Comparison of ENCODE assay signal across 12 cellular contexts in the genomic region with DNA sequence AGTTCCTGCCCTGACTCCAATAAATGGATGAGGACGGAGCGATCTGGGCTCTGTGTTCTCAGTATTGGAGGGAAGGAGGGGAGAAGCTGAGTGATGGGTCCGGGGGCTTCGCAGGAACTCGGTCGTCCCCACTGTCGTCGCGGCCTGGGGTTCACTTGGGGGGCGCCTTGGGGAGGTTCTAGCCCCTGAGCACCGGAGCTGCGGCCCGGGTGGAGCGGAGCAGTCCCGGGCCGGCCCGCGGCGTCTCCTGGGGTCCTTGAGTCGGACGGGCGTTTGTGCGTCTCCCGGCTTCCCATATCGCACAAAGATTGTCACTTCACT. TPM values are rescaled to one million over a fixed set of nuclear protein-coding genes. Genes with fewer than 3 reads are reported as not detected.
A peak's percentile ranks its signal among the peaks of the same experiment; 100 is the strongest.
DNase-seq lines count a peak whose midpoint lies in the region; ATAC-seq, FAIRE-seq and TF ChIP-seq lines count a peak whose summit lies in the region.
"Had no signal": no experiment of that assay in that cellular context is flagged by ENCODE, and none has a peak within 500 bp of the region (broad histone marks: within the 10 kb centered on the region; RNA-seq: fewer than 3 reads in every experiment).

No MANE protein-coding gene starts in this region.

- H2BK5ac ChIP-seq in H1 (ENCODE audit: low read depth, low read length) = no peak overlapping the region

- H3K79me1 ChIP-seq in H1 (ENCODE audit: low read depth, low read length) = no peaks in the 10 kb centered on the region

- no peak overlapping the region for H4K91ac ChIP-seq in H1 (replicated peaks; ENCODE audit: insufficient read length, low read length)

- H3K79me2 ChIP-seq in H1 (ENCODE audit: control insufficient read depth in 1 of 2, insufficient read depth in 2 of 2, low read length in 2 of 2) = no peaks in the 10 kb centered on the region

- no peak overlapping the region for H3K27ac ChIP-seq in H1 (ENCODE audit: low read depth, low read length)

- H4K8ac ChIP-seq in H1 (ENCODE audit: extremely low read depth, insufficient read depth, low read length) = no peak overlapping the region

- H2BK20ac ChIP-seq in H1 (ENCODE audit: low read length) = no peak overlapping the region

- 6% methylated on average over 21 of the region's 25 CpGs; no CpG with 5 or more reads in 1 of the 2 experiments for WGBS in H1 (ENCODE audit: extremely low coverage in 1 of 2, insufficient coverage in 1 of 2, insufficient read length in 1 of 2, insufficient replicate concordance in 2 of 2, low coverage in 1 of 2, low lambda C conversion rate in 2 of 2, missing lambda C conversion rate in 1 of 2), 2 experiments

- peaks cover 0 to 19% (median 16%) of the 10 kb centered on the region in 4 experiments; a peak in 6 of 7 replicates for H3K4me1 ChIP-seq in H1 (replicated peaks in 1 of 4; ENCODE audit: control insufficient read depth in 3 of 4, insufficient read depth in 4 of 4, low read length in 3 of 4)

- DNase-seq in NCI-H82 (lab: John Stamatoyannopoulos, UW) = peak; percentile 58
- DNase-seq in NCI-H82 treated with DMSO at 0.1 percent for 48 hours (lab: John Stamatoyannopoulos, UW; ENCODE audit: unreplicated experiment) = no peak
- peak in 1 of 2 experiments; percentile 82 for DNase-seq in H1 (ENCODE audit: low read depth in 1 of 2, low spot score in 2 of 2)
- no peak for DNase-seq in retinal pigment epithelial cell (ENCODE audit: low read depth)
- no peak for DNase-seq in mucosa of gallbladder (ENCODE audit: low spot score)
- DNase-seq: activated CD4-positive, alpha-beta T cell treated with anti-CD3 and anti-CD28 coated beads for 1 hour; hippocampal formation had no signal

- no peak overlapping the region for H3K18ac ChIP-seq in H1 (ENCODE audit: extremely low read depth, low read length)

- TF ChIP-seq EP300 in H1 (IDR thresholded peaks at IDR 0.05; ENCODE audit: borderline replicate concordance in 1 of 2, low read depth in 2 of 2, low read length in 2 of 2) = no peak

- no peak overlapping the region for H3K14ac ChIP-seq in H1 (ENCODE audit: insufficient read length)

- no peak overlapping the region for H2AFZ ChIP-seq in H1 (ENCODE audit: low read length)

- H3K36me3 ChIP-seq in H1 (ENCODE audit: control insufficient read depth in 2 of 4, insufficient read depth in 4 of 4, low read length in 3 of 4) = peaks cover 0 to 9% (median 0%) of the 10 kb centered on the region in 4 experiments; a peak in 2 of 8 replicates

- peak overlapping the region; percentile 64 to 78 for H3K4me2 ChIP-seq in H1 (ENCODE audit: insufficient read depth in 1 of 2, low read depth in 2 of 2, low read length in 2 of 2)

- no peaks in the 10 kb centered on the region for H3K9me3 ChIP-seq in H1 (ENCODE audit: insufficient read depth in 2 of 2, low read depth in 1 of 2, low read length in 1 of 2)

- no peak for ATAC-seq in HG03097 (IDR thresholded peaks at IDR 0.05; ENCODE audit: low FRiP score, unreplicated experiment)
- ATAC-seq: sciatic nerve had no signal

- TF ChIP-seq CTCF in H1 (IDR thresholded peaks at IDR 0.05; ENCODE audit: control extremely low read depth in 1 of 3, insufficient read depth in 1 of 3, low read depth in 1 of 3, low read length in 3 of 3) = no peak
- TF ChIP-seq CTCF in retinal pigment epithelial cell (conservative IDR thresholded peaks at IDR 0.05; ENCODE audit: low read depth, low read length) = no peak

- POLR2A ChIA-PET in H1 (lab: Charles Lee; ENCODE audit: partially characterized antibody) = interaction anchor here (5.0 kb wide), 1 partner anchor 16 kb away, joined by 29 read pairs; a partner anchor contains a TSS

- no peak overlapping the region for H3K4ac ChIP-seq in H1 (replicated peaks; ENCODE audit: insufficient read length, low read depth, low read length)

- no peak overlapping the region for H2AK5ac ChIP-seq in H1 (ENCODE audit: low read depth, low read length)

- no peak overlapping the region for H3K56ac ChIP-seq in H1 (replicated peaks; ENCODE audit: insufficient read length, low read depth, low read length)

- H4K20me1 ChIP-seq in H1 (replicated peaks in 1 of 2; ENCODE audit: control insufficient read depth in 1 of 2, insufficient read depth in 2 of 2, low read length in 2 of 2) = peaks cover 2 to 8% of the 10 kb centered on the region in 2 experiments

- CTCF ChIA-PET in H1 (lab: Charles Lee; ENCODE audit: partially characterized antibody) = interaction anchor here (1.1 to 5.6 kb wide), 3 partner anchors 15 to 48 kb away, joined by 3 to 24 read pairs (median 5); a partner anchor contains a TSS

- FAIRE-seq in H1 (lab: Jason Lieb, UNC) = no peak
- FAIRE-seq: H54 had no signal

- peaks cover 33 to 60% (median 55%) of the 10 kb centered on the region in 4 experiments for H3K27me3 ChIP-seq in H1 (replicated peaks in 1 of 4; ENCODE audit: control insufficient read depth in 3 of 4, extremely low read depth in 1 of 4, insufficient read depth in 3 of 4, low read length in 3 of 4)

- no peak for TF ChIP-seq POLR2A in H1 (IDR thresholded peaks at IDR 0.05; ENCODE audit: control extremely low read depth in 1 of 2, low read depth in 2 of 2, low read length in 2 of 2)

- no peak overlapping the region for H2BK15ac ChIP-seq in H1 (ENCODE audit: low read length)

- H3K4me3 ChIP-seq in H1 (ENCODE audit: extremely low read depth in 1 of 4, insufficient read depth in 2 of 4, low read depth in 3 of 4, low read length in 4 of 4) (peak overlapping the region; percentile 14 to 59 (median 20); a peak in 7 of 8 replicates), retinal pigment epithelial cell (ENCODE audit: low read length) (peak overlapping the region; percentile 18)

- no peak overlapping the region for H2BK12ac ChIP-seq in H1 (ENCODE audit: low read depth, low read length)

- no peak for TF ChIP-seq RAD21 in H1 (IDR thresholded peaks at IDR 0.05 in 1 of 2, conservative IDR thresholded peaks at IDR 0.05 in 1 of 2; ENCODE audit: low read depth in 2 of 2, low read length in 2 of 2)

- H4K5ac ChIP-seq in H1 (ENCODE audit: insufficient read length, low read depth, low read length) = no peak overlapping the region

- peaks cover 10% of the 10 kb centered on the region; the same call in 1 of the 2 replicates for H3K23me2 ChIP-seq in H1 (ENCODE audit: low read depth, low read length)

- H2BK120ac ChIP-seq in H1 (replicated peaks; ENCODE audit: low read depth, low read length) = no peak overlapping the region

- no peak overlapping the region for H3K23ac ChIP-seq in H1 (ENCODE audit: insufficient read length)

- H3K9ac ChIP-seq in H1 (replicated peaks in 1 of 4; ENCODE audit: extremely low read depth in 1 of 4, low read depth in 3 of 4, low read length in 3 of 4) = no peak overlapping the region

RNA-seq across cellular contexts. Expression of a gene that starts 0.6 kb away (rescaled TPM):
- not detected in 2 replicates for total RNA-seq in H1 (2021; fragmentation: NEBNext Ultra II Directional; extraction: Animal tissue kit (Norgen Biotek cat#: 25700))
- 0.78 and 0.88 TPM in 2 replicates for polyA plus RNA-seq in H1 (2011; rRNA removed)
- polyA plus RNA-seq in H1 (2011; cell fraction: cytosol; rRNA removed) = not detected
- polyA plus RNA-seq in H1 (2011; cell fraction: nucleus; rRNA removed) = not detected
- not detected in 4 replicates for polyA plus RNA-seq in H1 (2012, experiment 1 of 2)
- polyA plus RNA-seq in H1 (2012, experiment 2 of 2) = not detected
- not detected for polyA plus RNA-seq in H1 (2013, experiment 1 of 2)
- not detected for polyA plus RNA-seq in H1 (2013, experiment 2 of 2)
- polyA minus RNA-seq in H1 (2011; rRNA and poly(A)+ RNA removed) = not detected in 2 replicates
- not detected for polyA minus RNA-seq in H1 (2011; cell fraction: cytosol; rRNA and poly(A)+ RNA removed)
- not detected for polyA minus RNA-seq in H1 (2011; cell fraction: nucleus; rRNA and poly(A)+ RNA removed)
- not detected for total RNA-seq in mucosa of gallbladder
- polyA plus RNA-seq: AG04450 had no signal

RNA-seq across cellular contexts. Expression of a gene that starts 7.5 kb away (rescaled TPM):
- 1.1 TPM in 1 of 2 replicates, not detected in the other for total RNA-seq in H1 (2021; fragmentation: NEBNext Ultra II Directional; extraction: Animal tissue kit (Norgen Biotek cat#: 25700))
- polyA plus RNA-seq in H1 (2011; rRNA removed) = 6.1 and 8.1 TPM in 2 replicates
- polyA plus RNA-seq in H1 (2011; cell fraction: cytosol; rRNA removed) = 2.7 TPM
- polyA plus RNA-seq in H1 (2011; cell fraction: nucleus; rRNA removed) = 4.4 TPM
- 0.80 to 2.8 TPM (median 2.0 TPM) in 4 replicates for polyA plus RNA-seq in H1 (2012, experiment 1 of 2)
- polyA plus RNA-seq in H1 (2012, experiment 2 of 2) = 2.8 TPM
- polyA plus RNA-seq in H1 (2013, experiment 1 of 2) = 3.0 TPM
- 3.5 TPM for polyA plus RNA-seq in H1 (2013, experiment 2 of 2)
- 0.41 and 0.61 TPM in 2 replicates for polyA minus RNA-seq in H1 (2011; rRNA and poly(A)+ RNA removed)
- polyA minus RNA-seq in H1 (2011; cell fraction: cytosol; rRNA and poly(A)+ RNA removed) = 2.8 TPM
- polyA minus RNA-seq in H1 (2011; cell fraction: nucleus; rRNA and poly(A)+ RNA removed) = 5.1 TPM
- 30.0 TPM for total RNA-seq in mucosa of gallbladder
- polyA plus RNA-seq: AG04450 had no signal

RNA-seq across cellular contexts. Expression of a gene that starts 11.3 kb away (rescaled TPM):
- total RNA-seq in H1 (2021; fragmentation: NEBNext Ultra II Directional; extraction: Animal tissue kit (Norgen Biotek cat#: 25700)) = 1.1 and 2.3 TPM in 2 replicates
- polyA plus RNA-seq in H1 (2011; rRNA removed) = 2.3 and 8.6 TPM in 2 replicates
- 2.0 TPM for polyA plus RNA-seq in H1 (2011; cell fraction: cytosol; rRNA removed)
- polyA plus RNA-seq in H1 (2011; cell fraction: nucleus; rRNA removed) = 1.6 TPM
- 1.2 to 1.6 TPM (median 1.4 TPM) in 3 of 4 replicates, not detected in the other for polyA plus RNA-seq in H1 (2012, experiment 1 of 2)
- polyA plus RNA-seq in H1 (2012, experiment 2 of 2) = 4.5 TPM
- 2.9 TPM for polyA plus RNA-seq in H1 (2013, experiment 1 of 2)
- polyA plus RNA-seq in H1 (2013, experiment 2 of 2) = 3.2 TPM
- not detected in 2 replicates for polyA minus RNA-seq in H1 (2011; rRNA and poly(A)+ RNA removed)
- polyA minus RNA-seq in H1 (2011; cell fraction: cytosol; rRNA and poly(A)+ RNA removed) = 10.6 TPM
- polyA minus RNA-seq in H1 (2011; cell fraction: nucleus; rRNA and poly(A)+ RNA removed) = not detected
- total RNA-seq in mucosa of gallbladder = 54.8 TPM
- polyA plus RNA-seq: AG04450 had no signal

RNA-seq across cellular contexts. Expression of a gene that starts 12.7 kb away (rescaled TPM):
- total RNA-seq in H1 (2021; fragmentation: NEBNext Ultra II Directional; extraction: Animal tissue kit (Norgen Biotek cat#: 25700)) = not detected in 2 replicates
- polyA plus RNA-seq in H1 (2011; rRNA removed) = 0.12 TPM in 1 of 2 replicates, not detected in the other
- polyA plus RNA-seq in H1 (2011; cell fraction: cytosol; rRNA removed) = 0.12 TPM
- 0.20 TPM for polyA plus RNA-seq in H1 (2011; cell fraction: nucleus; rRNA removed)
- not detected in 4 replicates for polyA plus RNA-seq in H1 (2012, experiment 1 of 2)
- not detected for polyA plus RNA-seq in H1 (2012, experiment 2 of 2)
- polyA plus RNA-seq in H1 (2013, experiment 1 of 2) = 0.14 TPM
- polyA plus RNA-seq in H1 (2013, experiment 2 of 2) = 0.22 TPM
- not detected in 2 replicates for polyA minus RNA-seq in H1 (2011; rRNA and poly(A)+ RNA removed)
- 6.6 TPM for polyA minus RNA-seq in H1 (2011; cell fraction: cytosol; rRNA and poly(A)+ RNA removed)
- polyA minus RNA-seq in H1 (2011; cell fraction: nucleus; rRNA and poly(A)+ RNA removed) = not detected
- total RNA-seq in mucosa of gallbladder = 0.95 TPM
- total RNA-seq: sciatic nerve, temporal lobe had no signal
- polyA plus RNA-seq: AG04450 had no signal

RNA-seq across cellular contexts. Expression of a gene that starts 15.1 kb away (rescaled TPM):
- total RNA-seq in H1 (2021; fragmentation: NEBNext Ultra II Directional; extraction: Animal tissue kit (Norgen Biotek cat#: 25700)) = 1.4 and 2.9 TPM in 2 replicates
- 17.1 and 24.6 TPM in 2 replicates for polyA plus RNA-seq in H1 (2011; rRNA removed)
- polyA plus RNA-seq in H1 (2011; cell fraction: cytosol; rRNA removed) = 8.1 TPM
- polyA plus RNA-seq in H1 (2011; cell fraction: nucleus; rRNA removed) = 10.5 TPM
- 1.9 to 5.8 TPM (median 2.9 TPM) in 4 replicates for polyA plus RNA-seq in H1 (2012, experiment 1 of 2)
- 6.6 TPM for polyA plus RNA-seq in H1 (2012, experiment 2 of 2)
- polyA plus RNA-seq in H1 (2013, experiment 1 of 2) = 5.8 TPM
- polyA plus RNA-seq in H1 (2013, experiment 2 of 2) = 6.4 TPM
- polyA minus RNA-seq in H1 (2011; rRNA and poly(A)+ RNA removed) = 0.47 TPM in 1 of 2 replicates, not detected in the other
- not detected for polyA minus RNA-seq in H1 (2011; cell fraction: cytosol; rRNA and poly(A)+ RNA removed)
- polyA minus RNA-seq in H1 (2011; cell fraction: nucleus; rRNA and poly(A)+ RNA removed) = 1.6 TPM
- not detected for total RNA-seq in mucosa of gallbladder
- polyA plus RNA-seq: AG04450 had no signal
